14 cellular contexts compared by ENCODE assay signal in the genomic region with DNA sequence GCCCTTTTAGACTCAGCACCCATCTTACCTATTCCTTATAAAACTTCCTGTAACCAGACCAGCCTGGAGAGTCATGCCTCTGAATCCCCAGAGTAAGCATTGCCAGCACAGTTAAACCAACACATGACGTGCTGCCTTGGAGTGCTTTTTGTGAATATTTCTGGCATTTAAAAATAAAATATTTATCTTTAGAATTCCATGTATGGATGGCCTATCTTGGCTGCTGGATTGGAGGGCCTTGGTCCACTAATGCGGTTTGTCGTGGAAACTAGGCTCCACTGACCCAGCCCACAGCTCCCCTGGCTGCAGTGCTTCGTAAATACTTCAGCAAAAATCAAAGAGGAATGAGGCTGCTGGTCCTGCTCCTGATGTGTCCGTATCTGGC. TPM values are rescaled to one million over a fixed set of nuclear protein-coding genes. Genes with fewer than 3 reads are reported as not detected.
"Had no signal": no experiment of that assay in that cellular context is flagged by ENCODE, and none has a peak within 500 bp of the region (broad histone marks: within the 10 kb centered on the region; RNA-seq: fewer than 3 reads in every experiment).

No MANE protein-coding gene starts in this region.

- H3K4me3 ChIP-seq: dorsolateral prefrontal cortex, gastrocnemius medialis, hepatocyte, left ventricle myocardium inferior, ovary, smooth muscle cell had no signal

- H3K9me3 Mint-ChIP-seq: activated naive CD4-positive, alpha-beta T cell treated with anti-CD3 and anti-CD28 coated beads, Interleukin-2, amount 50 U/mL, for 72 hours; memory B cell; nephron progenitor cell had no signal

- H3K36me3 ChIP-seq: brain microvascular endothelial cell, gastrocnemius medialis, ovary had no signal

- H3K4me1 ChIP-seq: gastrocnemius medialis had no signal

- H3K4me3 Mint-ChIP-seq: memory B cell, nephron progenitor cell, T-helper 17 cell had no signal

- H3K79me2 ChIP-seq: hepatocyte had no signal

- H3K4me1 Mint-ChIP-seq: memory B cell, T-helper 17 cell had no signal

- H3K36me3 Mint-ChIP-seq: activated naive CD4-positive, alpha-beta T cell treated with anti-CD3 and anti-CD28 coated beads, Interleukin-2, amount 50 U/mL, for 72 hours had no signal

- DNase-seq: activated CD4-positive, CD25-positive, alpha-beta regulatory T cell; amniotic stem cell; dorsolateral prefrontal cortex; gastrocnemius medialis; kidney; left ventricle myocardium inferior; ovary; T-helper 17 cell had no signal

- H3K27ac Mint-ChIP-seq: activated naive CD4-positive, alpha-beta T cell treated with anti-CD3 and anti-CD28 coated beads, Interleukin-2, amount 50 U/mL, for 72 hours; memory B cell; nephron progenitor cell; T-helper 17 cell had no signal

- H3K27ac ChIP-seq: brain microvascular endothelial cell, dorsolateral prefrontal cortex, gastrocnemius medialis, hepatocyte, left ventricle myocardium inferior, ovary had no signal

- H3K27me3 ChIP-seq: brain microvascular endothelial cell, dorsolateral prefrontal cortex, gastrocnemius medialis, hepatocyte, ovary had no signal

- H3K4me2 ChIP-seq: hepatocyte, smooth muscle cell had no signal

- H3K9me3 ChIP-seq: gastrocnemius medialis, left ventricle myocardium inferior, ovary had no signal

- H2AFZ ChIP-seq: hepatocyte had no signal

RNA-seq across cellular contexts. Expression of a gene that starts 17.5 kb away (rescaled TPM):
- total RNA-seq: activated naive CD4-positive, alpha-beta T cell treated with anti-CD3 and anti-CD28 coated beads, Interleukin-2, amount 50 U/mL, for 72 hours had no signal

RNA-seq across cellular contexts. Expression of a gene that starts 56.1 kb away (rescaled TPM):
- total RNA-seq: activated naive CD4-positive, alpha-beta T cell treated with anti-CD3 and anti-CD28 coated beads, Interleukin-2, amount 50 U/mL, for 72 hours had no signal
